In genomic region chr15:52256930-52257733, GRCh38 we compare ENCODE assay signal across 10 cellular contexts. TPM values are rescaled to one million over a fixed set of nuclear protein-coding genes. Genes with fewer than 3 reads are reported as not detected.
DNase-seq lines count a peak whose midpoint lies in the region; FAIRE-seq and TF ChIP-seq lines count a peak whose summit lies in the region.
"Had no signal": no experiment of that assay in that cellular context is flagged by ENCODE, and none has a peak within 500 bp of the region (broad histone marks: within the 10 kb centered on the region; RNA-seq: fewer than 3 reads in every experiment).

No MANE protein-coding gene starts in this region.

- H3K9me3 Mint-ChIP-seq in brain (no peaks in the 10 kb centered on the region), neural progenitor cell (no peaks in the 10 kb centered on the region)
- H3K9me3 Mint-ChIP-seq: memory B cell had no signal

- H2AFZ ChIP-seq in neural progenitor cell (replicated peaks), result no peak overlapping the region

- H3K27me3 Mint-ChIP-seq in brain, result peaks cover 11% of the 10 kb centered on the region
- peaks cover 2% of the 10 kb centered on the region for H3K27me3 Mint-ChIP-seq in neural progenitor cell (ENCODE audit: insufficient read depth, low read depth)
- H3K27me3 Mint-ChIP-seq: memory B cell had no signal

- H3K79me2 ChIP-seq in neural progenitor cell (ENCODE audit: low read depth), result no peaks in the 10 kb centered on the region

- no peak for TF ChIP-seq CTCF in brain (conservative IDR thresholded peaks at IDR 0.05)
- no peak for TF ChIP-seq CTCF in neural progenitor cell (IDR thresholded peaks at IDR 0.05)
- no peak for TF ChIP-seq CTCF in ascending aorta (IDR thresholded peaks at IDR 0.05)

- no peaks in the 10 kb centered on the region for H3K27me3 ChIP-seq in neural progenitor cell
- no peaks in the 10 kb centered on the region for H3K27me3 ChIP-seq in ascending aorta

- no peak for FAIRE-seq in GM12892 (lab: Jason Lieb, UNC)

- H3K27ac ChIP-seq in KOPT-K1 (ENCODE audit: low read depth, low read length, poor library complexity, severe bottlenecking), result peak overlapping the region; percentile 42
- H3K27ac ChIP-seq in neural progenitor cell, result peak overlapping the region; percentile 24
- H3K27ac ChIP-seq in ascending aorta, result no peak overlapping the region

- TF ChIP-seq POLR2A in GM12892 (IDR thresholded peaks at IDR 0.05; ENCODE audit: low read depth, low read length), result no peak

- H3K9ac ChIP-seq in neural progenitor cell, result no peak overlapping the region

- intact Hi-C loops in ascending aorta (cut with DNase I), result loop anchor here (1.0 to 10.0 kb wide), 3 partner anchors 80 to 478 kb away; partner anchors contain the start of gene ARPP19

- H3K9me3 ChIP-seq in KOPT-K1 (ENCODE audit: insufficient read depth, low read length, poor library complexity, severe bottlenecking), result no peaks in the 10 kb centered on the region
- no peaks in the 10 kb centered on the region for H3K9me3 ChIP-seq in neural progenitor cell (ENCODE audit: low read depth)
- no peaks in the 10 kb centered on the region for H3K9me3 ChIP-seq in ascending aorta

- peak overlapping the region; percentile 27 for H3K4me2 ChIP-seq in neural progenitor cell

- H3K4me3 Mint-ChIP-seq in brain (peak overlapping the region in 1 of 5 experiments; percentile 46), neural progenitor cell (no peak overlapping the region)

- H3K36me3 ChIP-seq in KOPT-K1 (ENCODE audit: insufficient read depth, low read length) (no peaks in the 10 kb centered on the region), neural progenitor cell (no peaks in the 10 kb centered on the region), ascending aorta (no peaks in the 10 kb centered on the region)

- H3K4me1 Mint-ChIP-seq in brain (peaks cover 39% of the 10 kb centered on the region), neural progenitor cell (peaks cover 44% of the 10 kb centered on the region)

- no peak overlapping the region for H3K4me3 ChIP-seq in neural progenitor cell
- no peak overlapping the region for H3K4me3 ChIP-seq in ascending aorta

- DNase-seq in D341Med (ENCODE audit: low spot score) (peak; percentile 53), neural progenitor cell (ENCODE audit: low spot score) (peak; percentile 25), SW 1271 (lab: John Stamatoyannopoulos, UW) (no peak), SHP77 (lab: John Stamatoyannopoulos, UW) (no peak), GM12892 (ENCODE audit: insufficient read length) (no peak), ascending aorta (ENCODE audit: low spot score in 2 of 2) (no peak)
- DNase-seq: GF-D8 had no signal

- H3K4me1 ChIP-seq in neural progenitor cell (peaks cover 33% of the 10 kb centered on the region), ascending aorta (peaks cover 0 to 14% of the 10 kb centered on the region in 2 donors)

- H3K27ac Mint-ChIP-seq in brain, result peak overlapping the region in 4 of 5 experiments; percentile 58 to 81 (median 74)
- peak overlapping the region; percentile 87 for H3K27ac Mint-ChIP-seq in neural progenitor cell

- peaks cover 32% of the 10 kb centered on the region for H3F3A ChIP-seq in neural progenitor cell (ENCODE audit: low read depth)

- no peaks in the 10 kb centered on the region for H4K20me1 ChIP-seq in neural progenitor cell (ENCODE audit: low read depth)

- H3K36me3 Mint-ChIP-seq in brain, result no peaks in the 10 kb centered on the region
- H3K36me3 Mint-ChIP-seq in neural progenitor cell, result no peaks in the 10 kb centered on the region
- H3K36me3 Mint-ChIP-seq: memory B cell had no signal

RNA-seq across cellular contexts. Expression of gene MYO5C, which starts 38.5 kb away (rescaled TPM):
- polyA plus RNA-seq in brain (ENCODE audit: insufficient read depth, low read depth, low replicate concordance), result 1.1 TPM
- total RNA-seq in neural progenitor cell (ENCODE audit: low replicate concordance), result 22.3 and 24.1 TPM in 2 replicates
- polyA plus RNA-seq in GM12892 (2012; ENCODE audit: missing spikeins), result 1.1 TPM
- total RNA-seq in ascending aorta, result 11.0 TPM

Comparison
In these comparisons a context has a peak if more than half of its experiments do, and no peak if none do; other contexts are left out.
1. DNase-seq: peak in D341Med (single experiment) and neural progenitor cell (single experiment); none in SW 1271 (0 of 2), SHP77 (0 of 2), GM12892 (single experiment) and ascending aorta (0 of 2).
2. H3K27ac ChIP-seq: peak in KOPT-K1 (single experiment) and neural progenitor cell (single experiment); none in ascending aorta (0 of 2).